In genomic region chr14:23183076-23183475, GRCh38 we compare ENCODE assay signal across 1 cellular context.
TF ChIP-seq lines count a peak whose summit lies in the region.

No MANE protein-coding gene starts in this region.

TF ChIP-seq in IMR-90, 13 proteins besides CTCF, POLR2A, EP300 and RAD21 (continued from another document):
- TF ChIP-seq, protein P1, sequence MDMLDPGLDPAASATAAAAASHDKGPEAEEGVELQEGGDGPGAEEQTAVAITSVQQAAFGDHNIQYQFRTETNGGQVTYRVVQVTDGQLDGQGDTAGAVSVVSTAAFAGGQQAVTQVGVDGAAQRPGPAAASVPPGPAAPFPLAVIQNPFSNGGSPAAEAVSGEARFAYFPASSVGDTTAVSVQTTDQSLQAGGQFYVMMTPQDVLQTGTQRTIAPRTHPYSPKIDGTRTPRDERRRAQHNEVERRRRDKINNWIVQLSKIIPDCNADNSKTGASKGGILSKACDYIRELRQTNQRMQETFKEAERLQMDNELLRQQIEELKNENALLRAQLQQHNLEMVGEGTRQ (IDR thresholded peaks at IDR 0.05; ENCODE audit: low read depth, low read length) = no peak
- no peak for TF ChIP-seq NFE2L2 (IDR thresholded peaks at IDR 0.05; ENCODE audit: low read depth, low read length)
- TF ChIP-seq CHD1 (IDR thresholded peaks at IDR 0.05; ENCODE audit: low read depth, low read length) = no peak
- no peak for TF ChIP-seq BHLHE40 (IDR thresholded peaks at IDR 0.05; ENCODE audit: low read depth, low read length)
- TF ChIP-seq MAFK (IDR thresholded peaks at IDR 0.05; ENCODE audit: low read depth, low read length) = no peak
